ENCODE assay signal across 30 cellular contexts in the genomic region with DNA sequence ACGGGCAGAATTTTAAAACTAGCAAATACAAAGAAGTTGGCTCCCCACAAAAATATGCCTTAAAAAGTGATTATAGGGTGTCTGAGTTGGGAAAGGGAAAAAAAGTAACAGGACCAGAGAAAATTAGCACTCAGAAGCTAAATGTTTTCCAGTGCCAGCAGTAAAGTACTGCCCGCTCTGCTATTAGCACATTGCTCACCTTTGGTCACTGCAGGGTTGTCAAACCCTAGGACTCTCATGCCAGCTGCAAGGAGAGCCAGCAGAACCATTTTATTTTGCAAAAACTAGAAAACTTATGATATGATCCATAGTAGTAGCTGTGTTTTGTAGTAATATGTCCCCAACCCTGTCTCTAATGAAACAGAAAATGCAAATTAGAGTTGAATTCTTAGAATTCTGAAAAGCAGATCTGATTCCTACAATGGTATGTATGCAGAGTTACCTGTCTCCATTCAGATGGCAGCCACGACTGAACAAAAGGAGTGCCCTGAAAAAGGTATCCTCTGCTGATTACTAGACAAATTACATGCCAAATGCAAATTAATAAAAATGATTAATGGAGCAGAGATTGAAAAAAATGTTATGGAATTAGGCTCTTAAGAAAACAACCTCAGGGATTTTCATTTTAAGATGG.
"Had no signal": no experiment of that assay in that cellular context is flagged by ENCODE, and none has a peak within 500 bp of the region (broad histone marks: within the 10 kb centered on the region; RNA-seq: fewer than 3 reads in every experiment).

No MANE protein-coding gene starts in this region.

- H3K9ac ChIP-seq: neural progenitor cell, parathyroid adenoma had no signal

- H3K36me3 ChIP-seq: neural progenitor cell, ovary, suprapubic skin, upper lobe of right lung, uterus had no signal

- ATAC-seq: naive thymus-derived CD4-positive, alpha-beta T cell; natural killer cell; psoas muscle; right cardiac atrium; sciatic nerve; stimulated activated memory B cell treated with anti-CD40 and anti-IgM and Interleukin-4, amounts not matched to agents 10 μg/mL and 1 μg/mL and 100 μg/mL, for 72 hours; upper lobe of right lung had no signal

- H3K27me3 Mint-ChIP-seq: naive thymus-derived CD4-positive, alpha-beta T cell; progenitor cell of endocrine pancreas; stimulated activated memory B cell treated with anti-CD40 and anti-IgM and Interleukin-4, amounts not matched to agents 10 μg/mL and 1 μg/mL and 100 μg/mL, for 72 hours; stimulated activated naive CD8-positive, alpha-beta T cell treated with anti-CD3 and anti-CD28 coated beads, Interleukin-15, Interleukin-2, amounts not matched to agents 100 ng/mL and 50 ng/mL, for 24 hours; type B pancreatic cell had no signal

- DNase-seq: naive thymus-derived CD4-positive, alpha-beta T cell; natural killer cell; occipital lobe; ovary; posterior cingulate gyrus; psoas muscle; right cardiac atrium; spleen; stimulated activated CD4-positive, alpha-beta T cell treated with anti-CD3 and anti-CD28 coated beads, Interleukin-12 subunit alpha, Interleukin-12 subunit beta, amount 100 ng/mL, for 4 hours; stimulated activated CD4-positive, alpha-beta T cell treated with anti-CD3 and anti-CD28 coated beads, Interleukin-1b, Interleukin-23, amount 100 ng/mL, for 48 hours; stimulated activated CD4-positive, alpha-beta T cell treated with anti-CD3 and anti-CD28 coated beads, Interleukin-4, amount 100 ng/mL, for 1 hour; stimulated activated CD4-positive, alpha-beta T cell treated with anti-CD3 and anti-CD28 coated beads, Interleukin-4, amount 100 ng/mL, for 4 hours; stimulated activated CD8-positive, alpha-beta memory T cell treated with anti-CD3 and anti-CD28 coated beads, Interleukin-4, amount 100 ng/mL, for 48 hours; stimulated activated naive CD4-positive, alpha-beta T cell treated with Interleukin-2 at 50 U/mL for 16 hours; stomach; testis; upper lobe of right lung; uterus had no signal

- H3K36me3 Mint-ChIP-seq: natural killer cell had no signal

- H3K4me1 Mint-ChIP-seq: nephron; neural progenitor cell; stimulated activated memory B cell treated with anti-CD40 and anti-IgM and Interleukin-4, amounts not matched to agents 10 μg/mL and 1 μg/mL and 100 μg/mL, for 72 hours had no signal

- H3K27me3 ChIP-seq: neural progenitor cell, ovary, spleen, stomach, suprapubic skin, testis, tibial nerve, upper lobe of right lung, uterus had no signal

- H3K4me3 Mint-ChIP-seq: naive thymus-derived CD4-positive, alpha-beta T cell; natural killer cell; nephron; neural progenitor cell; stimulated activated memory B cell treated with anti-CD40 and anti-IgM and Interleukin-4, amounts not matched to agents 10 μg/mL and 1 μg/mL and 100 μg/mL, for 72 hours; stimulated activated naive CD8-positive, alpha-beta T cell treated with anti-CD3 and anti-CD28 coated beads, Interleukin-15, Interleukin-2, amounts not matched to agents 100 ng/mL and 50 ng/mL, for 24 hours; type B pancreatic cell had no signal

- H3K4me1 ChIP-seq: parathyroid adenoma, psoas muscle, spleen, stomach, suprapubic skin, testis, tibial nerve, uterus had no signal

- H2AFZ ChIP-seq: neural progenitor cell, parathyroid adenoma had no signal

- H3K27ac Mint-ChIP-seq: naive thymus-derived CD4-positive, alpha-beta T cell; natural killer cell; nephron; neural progenitor cell; progenitor cell of endocrine pancreas; stimulated activated memory B cell treated with anti-CD40 and anti-IgM and Interleukin-4, amounts not matched to agents 10 μg/mL and 1 μg/mL and 100 μg/mL, for 72 hours; stimulated activated naive CD8-positive, alpha-beta T cell treated with anti-CD3 and anti-CD28 coated beads, Interleukin-15, Interleukin-2, amounts not matched to agents 100 ng/mL and 50 ng/mL, for 24 hours; type B pancreatic cell had no signal

- H3K27ac ChIP-seq: neural progenitor cell, ovary, parathyroid adenoma, psoas muscle, skin epidermis, spleen, stomach, suprapubic skin, testis, tibial nerve, upper lobe of right lung, uterus had no signal

- H3K9me3 ChIP-seq: ovary, suprapubic skin, testis, upper lobe of right lung, uterus had no signal

- H3K4me3 ChIP-seq: neural progenitor cell, ovary, psoas muscle, skin epidermis, smooth muscle cell, spleen, stomach, suprapubic skin, testis, tibial nerve, upper lobe of right lung, uterus had no signal

- H3K4me2 ChIP-seq: neural progenitor cell, smooth muscle cell had no signal
